26 cellular contexts compared by ENCODE assay signal in genomic region chr6:72947534-72947933, GRCh38.
"Had no signal": no experiment of that assay in that cellular context is flagged by ENCODE, and none has a peak within 500 bp of the region (broad histone marks: within the 10 kb centered on the region; RNA-seq: fewer than 3 reads in every experiment).

No MANE protein-coding gene starts in this region.

- H3K27me3 ChIP-seq: left lung, neural progenitor cell, neutrophil, right atrium auricular region, right lobe of liver, spleen, stomach, testis, tibial nerve, uterus had no signal

- ATAC-seq: left colon; left lung; lower lobe of right lung; natural killer cell; right lobe of liver; stimulated activated naive B cell treated with anti-CD40 and anti-IgM and Interleukin-4, amounts not matched to agents 10 μg/mL and 1 μg/mL and 100 μg/mL, for 72 hours; stimulated activated naive CD8-positive, alpha-beta T cell treated with anti-CD3 and anti-CD28 coated beads, Interleukin-15, Interleukin-2, amounts not matched to agents 100 U/mL and 50 U/mL, for 24 hours had no signal

- DNase-seq: hypothalamus; immature natural killer cell; kidney; left colon; left lung; lower lobe of right lung; mammary epithelial cell; mesenchymal stem cell; natural killer cell; nephron progenitor cell; occipital lobe; right lobe of liver; spleen; stimulated activated CD4-positive, alpha-beta T cell treated with anti-CD3 and anti-CD28 coated beads, Interleukin-2, amount 100 ng/mL, for 48 hours; stimulated activated naive B cell treated with anti-CD40 and anti-IgM and Interleukin-4, amounts not matched to agents 10 μg/mL and 1 μg/mL and 100 μg/mL, for 72 hours; stimulated activated naive CD8-positive, alpha-beta T cell treated with anti-CD3 and anti-CD28 coated beads, Interleukin-15, Interleukin-2, amounts not matched to agents 100 U/mL and 50 U/mL, for 24 hours; stomach; uterus had no signal

- H3K36me3 ChIP-seq: left lung, lower lobe of right lung, neural progenitor cell, neutrophil, right atrium auricular region, right lobe of liver, spleen, stomach, tibial nerve, uterus had no signal

- H3K9me3 ChIP-seq: left lung, lower lobe of right lung, neutrophil, right atrium auricular region, right lobe of liver, spleen, stomach, testis, tibial nerve, uterus had no signal

- FAIRE-seq: islet of Langerhans, kidney had no signal

- H3K27ac ChIP-seq: left lung, lower lobe of right lung, neural progenitor cell, neutrophil, parathyroid adenoma, right atrium auricular region, right lobe of liver, skin epidermis, spleen, stomach, testis, uterus had no signal

- H3K4me1 ChIP-seq: left lung, lower lobe of right lung, neural progenitor cell, parathyroid adenoma, right atrium auricular region, right lobe of liver, spleen, testis, uterus had no signal

- H3K4me3 ChIP-seq: left lung, lower lobe of right lung, neural progenitor cell, right atrium auricular region, right lobe of liver, skin epidermis, spleen, stomach, testis, tibial nerve, uterus had no signal

- H3K9ac ChIP-seq: neural progenitor cell, parathyroid adenoma had no signal
